10 cellular contexts compared by ENCODE assay signal in the genomic region with DNA sequence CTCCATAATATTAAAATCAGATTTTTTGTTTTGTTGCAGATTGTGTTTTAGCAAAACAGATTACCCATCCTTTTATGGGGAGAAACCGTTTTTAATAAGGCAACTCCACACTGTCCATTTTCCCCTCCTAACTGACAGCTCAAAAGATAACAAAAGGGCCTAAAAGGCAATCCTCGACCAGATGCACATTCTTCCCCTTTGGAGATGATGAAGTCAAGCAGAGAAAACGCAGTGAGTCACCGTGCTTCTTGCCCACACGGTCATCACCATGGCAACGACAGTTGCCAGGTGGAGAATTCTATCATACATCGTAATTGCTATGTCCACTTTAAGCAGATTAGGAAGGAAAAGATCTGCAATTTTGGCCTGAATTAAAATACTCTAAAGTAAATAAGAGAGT.
DNase-seq lines count a peak whose midpoint lies in the region; ATAC-seq, FAIRE-seq and TF ChIP-seq lines count a peak whose summit lies in the region.
"Had no signal": no experiment of that assay in that cellular context is flagged by ENCODE, and none has a peak within 500 bp of the region (broad histone marks: within the 10 kb centered on the region; RNA-seq: fewer than 3 reads in every experiment).

No MANE protein-coding gene starts in this region.

- H3K27me3 ChIP-seq in bronchial epithelial cell (ENCODE audit: control insufficient read depth, insufficient read depth, low read length) = no peaks in the 10 kb centered on the region
- H3K27me3 ChIP-seq in trophoblast cell (ENCODE audit: insufficient read depth, low read length) = no peaks in the 10 kb centered on the region
- no peaks in the 10 kb centered on the region for H3K27me3 ChIP-seq in CD4-positive, alpha-beta T cell (ENCODE audit: control insufficient read depth, insufficient read depth, low read length)

- no peaks in the 10 kb centered on the region for H3K36me3 ChIP-seq in bronchial epithelial cell (ENCODE audit: control insufficient read depth, insufficient read depth, low read length)
- no peaks in the 10 kb centered on the region for H3K36me3 ChIP-seq in trophoblast cell (ENCODE audit: control insufficient read depth in 1 of 2, insufficient read depth in 2 of 2, low read length in 2 of 2)

- H3K4me1 Mint-ChIP-seq in CD4-positive, alpha-beta T cell (ENCODE audit: low read depth) = no peaks in the 10 kb centered on the region

- FAIRE-seq in H54 (lab: Jason Lieb, UNC) = peak; percentile 90
- FAIRE-seq in bronchial epithelial cell (lab: Jason Lieb, UNC) = no peak
- FAIRE-seq: endothelial cell of umbilical vein had no signal

- H4K91ac ChIP-seq in trophoblast cell (ENCODE audit: low read depth, low read length) = no peak overlapping the region

- no peak overlapping the region for H3K4ac ChIP-seq in trophoblast cell (ENCODE audit: low read depth, low read length)

- no peak overlapping the region for H2BK5ac ChIP-seq in trophoblast cell (ENCODE audit: low read depth, low read length, poor library complexity)

- H2AK5ac ChIP-seq in trophoblast cell (ENCODE audit: low read length) = no peak overlapping the region

- H3K27ac ChIP-seq in trophoblast cell (ENCODE audit: low read depth, low read length) = no peak overlapping the region
- H3K27ac ChIP-seq in CD4-positive, alpha-beta T cell (ENCODE audit: low read depth, low read length) = no peak overlapping the region

- H3K4me1 ChIP-seq in trophoblast cell (ENCODE audit: control insufficient read depth in 1 of 2, insufficient read depth in 2 of 2, low read length in 2 of 2) = no peaks in the 10 kb centered on the region

- H3K23ac ChIP-seq in trophoblast cell (ENCODE audit: low read length) = no peak overlapping the region

- H3K79me1 ChIP-seq in trophoblast cell (ENCODE audit: low read length) = no peaks in the 10 kb centered on the region

- no peak overlapping the region for H4K12ac ChIP-seq in trophoblast cell (ENCODE audit: low read depth, low read length)

- no peak overlapping the region for H4K8ac ChIP-seq in trophoblast cell (ENCODE audit: low read depth, low read length)

- TF ChIP-seq CTCF in bronchial epithelial cell (IDR thresholded peaks at IDR 0.05; ENCODE audit: insufficient read depth, low read length, severe bottlenecking) = no peak
- no peak for TF ChIP-seq CTCF in CD4-positive, alpha-beta T cell (IDR thresholded peaks at IDR 0.05)

- ATAC-seq in CD4-positive, alpha-beta T cell (ENCODE audit: poor library complexity) = no peak
- ATAC-seq in GM19397 (IDR thresholded peaks at IDR 0.05; ENCODE audit: unreplicated experiment) (no peak), HG02610 (IDR thresholded peaks at IDR 0.05; ENCODE audit: unreplicated experiment) (no peak)

- H3K4me3 Mint-ChIP-seq in CD4-positive, alpha-beta T cell = no peak overlapping the region
- H3K4me3 Mint-ChIP-seq: T-helper 1 cell treated with Interleukin-12 subunit alpha and Interleukin-12 subunit beta and Interleukin-4 antibody, amounts not matched to agents 30 μg/mL and 1 μg/mL, for 36 hours had no signal

- H3K9ac ChIP-seq in trophoblast cell (ENCODE audit: low read length) = no peak overlapping the region

- TF ChIP-seq POLR2A in H54 (IDR thresholded peaks at IDR 0.05; ENCODE audit: low read depth, low read length) = no peak

- no peaks in the 10 kb centered on the region for H3K9me3 ChIP-seq in trophoblast cell (ENCODE audit: insufficient read depth, low read depth, low read length)
- peaks cover 11% of the 10 kb centered on the region for H3K9me3 ChIP-seq in CD4-positive, alpha-beta T cell (ENCODE audit: control insufficient read depth, low read length)

- no peak overlapping the region for H2BK120ac ChIP-seq in trophoblast cell (ENCODE audit: insufficient read depth, low read length, poor library complexity)

- DNase-seq in H54 (ENCODE audit: insufficient read length, low spot score) (peak; percentile 14), NCI-H2227 treated with DMSO at 0.1 percent for 48 hours (lab: John Stamatoyannopoulos, UW) (peak; percentile 86), bronchial epithelial cell (ENCODE audit: low read depth) (peak; percentile 66), trophoblast cell (peak; percentile 93 to 99), T-helper 1 cell (no peak)
- no peak for DNase-seq in CD4-positive, alpha-beta T cell

- H3K4me3 ChIP-seq in bronchial epithelial cell (ENCODE audit: low read depth, low read length) (no peak overlapping the region), trophoblast cell (ENCODE audit: low read depth, low read length) (no peak overlapping the region)

- no CpG with 5 or more reads among the region's 7 CpGs for WGBS in trophoblast cell (ENCODE audit: extremely low coverage, insufficient coverage, insufficient read length)

- no peaks in the 10 kb centered on the region for H3K79me2 ChIP-seq in trophoblast cell (ENCODE audit: control insufficient read depth, insufficient read depth, low read length, poor library complexity)

- no peak overlapping the region for H3K14ac ChIP-seq in trophoblast cell (ENCODE audit: low read length)

- no peak overlapping the region for H3K18ac ChIP-seq in trophoblast cell (ENCODE audit: low read length)

- peaks cover 13% of the 10 kb centered on the region for H3K27me3 Mint-ChIP-seq in CD4-positive, alpha-beta T cell

- no peaks in the 10 kb centered on the region for H3K36me3 Mint-ChIP-seq in CD4-positive, alpha-beta T cell (ENCODE audit: low read depth)

- no peak overlapping the region for H3K4me2 ChIP-seq in trophoblast cell (ENCODE audit: low read length)

- no peak overlapping the region for H3K27ac Mint-ChIP-seq in CD4-positive, alpha-beta T cell
- H3K27ac Mint-ChIP-seq: T-helper 1 cell treated with Interleukin-12 subunit alpha and Interleukin-12 subunit beta and Interleukin-4 antibody, amounts not matched to agents 30 μg/mL and 1 μg/mL, for 36 hours had no signal

- CTCF ChIA-PET in CD4-positive, alpha-beta T cell (lab: Charles Lee) = no interaction called here

- intact Hi-C loops in CD4-positive, alpha-beta T cell (cut with DNase I, micrococcal nuclease) = no loop called here

- no peak overlapping the region for H2BK12ac ChIP-seq in trophoblast cell (ENCODE audit: low read length)

- POLR2A ChIA-PET in CD4-positive, alpha-beta T cell (lab: Charles Lee) = no interaction called here

- no peaks in the 10 kb centered on the region for H3K9me3 Mint-ChIP-seq in CD4-positive, alpha-beta T cell
- H3K9me3 Mint-ChIP-seq: T-helper 1 cell treated with Interleukin-12 subunit alpha and Interleukin-12 subunit beta and Interleukin-4 antibody, amounts not matched to agents 30 μg/mL and 1 μg/mL, for 36 hours had no signal

- no peak overlapping the region for H2AFZ ChIP-seq in trophoblast cell (ENCODE audit: insufficient read depth, low read length, poor library complexity)

Comparison
In these comparisons a context has a peak if more than half of its experiments do, and no peak if none do; other contexts are left out.
1. DNase-seq: peak in H54 (single experiment), NCI-H2227 treated with DMSO at 0.1 percent for 48 hours (single experiment), bronchial epithelial cell (single experiment) and trophoblast cell (2 of 2); none in T-helper 1 cell (0 of 5) and CD4-positive, alpha-beta T cell (0 of 10).